8 cellular contexts compared by ENCODE assay signal in genomic region chrX:15242899-15243555, GRCh38. TPM values are rescaled to one million over a fixed set of nuclear protein-coding genes. Genes with fewer than 3 reads are reported as not detected.
DNase-seq lines count a peak whose midpoint lies in the region; ATAC-seq, FAIRE-seq and TF ChIP-seq lines count a peak whose summit lies in the region.

No MANE protein-coding gene starts in this region.

- H3F3A ChIP-seq in PC-3 (ENCODE audit: low read length, unreplicated experiment): no peaks in the 10 kb centered on the region

- H3K4me3 ChIP-seq in PC-3 (ENCODE audit: low read length): no peak overlapping the region
- H3K4me3 ChIP-seq in astrocyte (ENCODE audit: insufficient read depth, low read depth, low read length): no peak overlapping the region

- POLR2A ChIA-PET in PC-3 (lab: Charles Lee; ENCODE audit: unreplicated experiment): interaction anchor here (0.6 kb wide), 1 partner anchor 9 kb away, joined by 3 read pairs; no protein-coding TSS in a partner anchor

- H3K27ac ChIP-seq in PC-3 (ENCODE audit: low read length) (no peak overlapping the region), astrocyte (ENCODE audit: low read depth, low read length) (no peak overlapping the region)

- H3K9me3 Mint-ChIP-seq in astrocyte (ENCODE audit: unreplicated experiment): no peaks in the 10 kb centered on the region

- H3K27me3 ChIP-seq in PC-3 (ENCODE audit: low read length): no peaks in the 10 kb centered on the region
- H3K27me3 ChIP-seq in astrocyte (ENCODE audit: insufficient read depth, low read length): no peaks in the 10 kb centered on the region

- ATAC-seq in PC-3 (peak; percentile 59), GM21825 (IDR thresholded peaks at IDR 0.05; ENCODE audit: unreplicated experiment) (no peak), HG03025 (IDR thresholded peaks at IDR 0.05; ENCODE audit: low FRiP score, unreplicated experiment) (no peak)

- no peaks in the 10 kb centered on the region for H3K27me3 Mint-ChIP-seq in astrocyte (ENCODE audit: low read depth, unreplicated experiment)

- H3K4me3 Mint-ChIP-seq in astrocyte (ENCODE audit: unreplicated experiment): no peak overlapping the region

- H3K27ac Mint-ChIP-seq in astrocyte (ENCODE audit: unreplicated experiment): no peak overlapping the region

- H2AFZ ChIP-seq in PC-3 (ENCODE audit: low read length) (no peak overlapping the region), astrocyte (ENCODE audit: low read depth, low read length) (no peak overlapping the region)

- peak; percentile 72 for TF ChIP-seq CTCF in PC-3 (conservative IDR thresholded peaks at IDR 0.05; ENCODE audit: low read depth, low read length)
- TF ChIP-seq CTCF in astrocyte (IDR thresholded peaks at IDR 0.05; ENCODE audit: insufficient read depth, low read depth, low read length): peak; percentile 48

- FAIRE-seq in astrocyte (lab: Jason Lieb, UNC): peak; percentile 99

- H3K9me2 ChIP-seq in PC-3 (replicated peaks; ENCODE audit: low read length): no peaks in the 10 kb centered on the region

- no peaks in the 10 kb centered on the region for H3K36me3 Mint-ChIP-seq in astrocyte (ENCODE audit: low read depth, unreplicated experiment)

- peaks cover 2% of the 10 kb centered on the region for H3K4me1 Mint-ChIP-seq in astrocyte (ENCODE audit: low read depth, unreplicated experiment)

- H3K79me2 ChIP-seq in PC-3 (ENCODE audit: low read length) (no peaks in the 10 kb centered on the region), astrocyte (ENCODE audit: insufficient read depth, low read length) (no peaks in the 10 kb centered on the region)

- BruUV-seq in PC-3 (replicated peaks; lab: Mats Ljungman, UMichigan): no TSS peak

- H3K36me3 ChIP-seq in PC-3 (ENCODE audit: low read depth, low read length) (no peaks in the 10 kb centered on the region), astrocyte (ENCODE audit: insufficient read depth, low read length) (no peaks in the 10 kb centered on the region)

- H3K9me3 ChIP-seq in PC-3 (ENCODE audit: low read length) (no peaks in the 10 kb centered on the region), astrocyte (ENCODE audit: insufficient read depth, low read depth, low read length) (no peaks in the 10 kb centered on the region)

- H3K4me2 ChIP-seq in PC-3 (ENCODE audit: low read length) (no peak overlapping the region), astrocyte (ENCODE audit: low read length) (no peak overlapping the region)

- H3K4me1 ChIP-seq in PC-3 (ENCODE audit: insufficient read depth, low read length) (no peaks in the 10 kb centered on the region), astrocyte (ENCODE audit: insufficient read depth, low read length) (no peaks in the 10 kb centered on the region)

- intact Hi-C loops in PC-3 (cut with micrococcal nuclease): loop anchor here (1.0 to 5.0 kb wide), 6 partner anchors 100 to 1206 kb away; no protein-coding TSS in a partner anchor

- CTCF ChIA-PET in PC-3 (lab: Charles Lee): interaction anchor here (1.1 kb wide), 2 partner anchors 99 to 279 kb away, joined by 8 to 10 read pairs; no protein-coding TSS in a partner anchor

- H4K20me1 ChIP-seq in PC-3 (ENCODE audit: low read length): no peaks in the 10 kb centered on the region
- no peaks in the 10 kb centered on the region for H4K20me1 ChIP-seq in astrocyte (ENCODE audit: insufficient read depth, low read length)

- H3K9ac ChIP-seq in PC-3 (ENCODE audit: low read length) (no peak overlapping the region), astrocyte (ENCODE audit: low read length) (no peak overlapping the region)

- DNase-seq in ELR (ENCODE audit: low read depth): peak; percentile 57
- peak; percentile 53 for DNase-seq in HT-29 (ENCODE audit: low spot score)
- peak; percentile 76 for DNase-seq in PC-3
- peak; percentile 22 for DNase-seq in astrocyte (ENCODE audit: low read depth)
- DNase-seq in inferior parietal cortex (ENCODE audit: extremely low spot score): peak; percentile 66
- peak; percentile 19 for DNase-seq in stimulated activated CD4-positive, alpha-beta T cell treated with anti-CD3 and anti-CD28 coated beads, Interleukin-4, amount 100 ng/mL, for 1 hour

RNA-seq across cellular contexts. Expression of gene ASB9, which starts 26.9 kb away (rescaled TPM):
- 0.34 and 1.1 TPM in 2 replicates for total RNA-seq in HT-29 (2014; rRNA removed; shearing (Covaris generic))
- total RNA-seq in PC-3 (2014; rRNA removed) (31.5 and 32.1 TPM in 2 replicates), astrocyte (0.27 TPM in 1 of 2 replicates, not detected in the other)

Comparison
In these comparisons a context has a peak if more than half of its experiments do, and no peak if none do; other contexts are left out.
1. DNase-seq: peak in every context shown above with its lines; median percentile 76 in PC-3; 66 in inferior parietal cortex; 57 in ELR; 53 in HT-29; 22 in astrocyte; 19 in stimulated activated CD4-positive, alpha-beta T cell treated with anti-CD3 and anti-CD28 coated beads, Interleukin-4, amount 100 ng/mL, for 1 hour.
2. RNA of gene ASB9, which starts 26.9 kb away (total RNA-seq): 31.5 to 32.1 TPM in PC-3; 0.34 to 1.1 TPM in HT-29 and 0.27 TPM in astrocyte; every median in the first group is over 10 times any median in the second.